In the genomic region with DNA sequence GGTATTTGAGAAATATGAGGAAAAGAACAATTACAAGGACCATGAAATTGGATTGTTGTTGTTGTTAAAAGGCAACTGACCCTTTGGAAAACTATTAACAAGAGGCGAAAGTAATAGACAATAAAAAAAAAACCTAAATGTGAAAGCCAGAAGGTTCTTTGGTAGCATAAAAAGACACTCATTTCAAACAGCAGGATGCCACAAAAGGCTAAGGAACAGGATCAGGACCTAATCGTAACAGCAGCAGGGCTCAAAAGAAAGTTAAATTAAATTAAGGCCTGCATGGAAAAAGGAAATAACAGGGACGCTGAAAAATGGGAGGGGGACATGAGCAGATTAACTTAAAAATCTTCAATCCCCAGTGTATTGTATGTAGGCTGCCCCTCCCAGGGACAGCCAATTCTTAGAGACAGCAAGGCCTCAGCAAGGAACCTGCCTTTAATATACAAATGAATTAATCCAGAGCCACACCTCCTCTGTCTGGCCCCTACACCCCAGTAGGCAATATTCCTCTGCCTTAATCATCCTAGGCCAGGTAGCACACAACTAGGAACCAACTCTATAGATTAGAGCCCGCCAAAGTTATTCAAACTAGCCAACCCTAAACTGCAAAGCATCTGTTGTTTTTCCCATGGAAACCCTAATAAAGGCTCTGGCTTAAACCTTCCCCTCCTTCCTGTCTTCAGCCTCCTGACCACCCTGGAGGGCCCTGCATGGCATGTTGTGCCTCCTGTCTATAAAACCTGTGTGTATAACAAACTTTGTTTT, we compare ENCODE assay signal across 14 cellular contexts. TPM values are rescaled to one million over a fixed set of nuclear protein-coding genes. Genes with fewer than 3 reads are reported as not detected.
DNase-seq lines count a peak whose midpoint lies in the region; ATAC-seq and TF ChIP-seq lines count a peak whose summit lies in the region.
"Had no signal": no experiment of that assay in that cellular context is flagged by ENCODE, and none has a peak within 500 bp of the region (broad histone marks: within the 10 kb centered on the region; RNA-seq: fewer than 3 reads in every experiment).

No MANE protein-coding gene starts in this region.

- H2BK15ac ChIP-seq in H9 (ENCODE audit: low read depth, low read length) (no peak overlapping the region), mesendoderm (replicated peaks; ENCODE audit: low read depth) (no peak overlapping the region)

- H3K27me3 Mint-ChIP-seq in H9 (ENCODE audit: low read depth), result no peaks in the 10 kb centered on the region
- H3K27me3 Mint-ChIP-seq: CD8-positive, alpha-beta memory T cell had no signal

- H4K20me1 ChIP-seq in H9 (ENCODE audit: control insufficient read depth, insufficient read depth, insufficient read length), result no peaks in the 10 kb centered on the region

- H3K36me3 Mint-ChIP-seq in H9 (ENCODE audit: insufficient read depth in 1 of 3, low read depth in 3 of 3), result peaks cover 4 to 22% (median 17%) of the 10 kb centered on the region in 3 experiments; a peak in 5 of 7 replicates

- no peaks in the 10 kb centered on the region for H3K27me3 ChIP-seq in H9 (ENCODE audit: insufficient read depth, low read length)
- no peaks in the 10 kb centered on the region for H3K27me3 ChIP-seq in ectodermal cell (ENCODE audit: control insufficient read depth, insufficient read depth, low read length, poor library complexity, severe bottlenecking)
- H3K27me3 ChIP-seq in mesendoderm (ENCODE audit: insufficient read depth, low read length, poor library complexity), result no peaks in the 10 kb centered on the region

- H2AK5ac ChIP-seq in H9 (ENCODE audit: insufficient read length, low read length) (no peak overlapping the region), mesendoderm (ENCODE audit: low read length) (peak overlapping the region; percentile 18)

- no peak overlapping the region for H3K18ac ChIP-seq in H9 (ENCODE audit: insufficient read length, low read depth, low read length)
- H3K18ac ChIP-seq in mesendoderm (ENCODE audit: low read length), result no peak overlapping the region

- H4K8ac ChIP-seq in H9 (replicated peaks; ENCODE audit: insufficient read length, low read depth, low read length), result no peak overlapping the region
- H4K8ac ChIP-seq in mesendoderm (ENCODE audit: low read depth, low read length), result no peak overlapping the region

- no peak overlapping the region for H2BK12ac ChIP-seq in H9 (ENCODE audit: insufficient read length, low read depth, low read length)

- H2BK120ac ChIP-seq in H9 (ENCODE audit: low read depth, low read length, poor library complexity, severe bottlenecking) (no peak overlapping the region), mesendoderm (ENCODE audit: low read depth, low read length) (no peak overlapping the region)

- no peak overlapping the region for H2BK20ac ChIP-seq in H9 (ENCODE audit: low read depth, low read length, poor library complexity, severe bottlenecking)

- H3K36me3 ChIP-seq in ectodermal cell (ENCODE audit: control insufficient read depth, insufficient read depth, low read length), result peaks cover 6% of the 10 kb centered on the region
- H3K36me3 ChIP-seq in mesendoderm (ENCODE audit: control insufficient read depth, insufficient read depth, low read length), result no peaks in the 10 kb centered on the region

- H3K4me3 ChIP-seq in ectodermal cell (ENCODE audit: insufficient read depth, low read depth, low read length) (no peak overlapping the region), mesendoderm (ENCODE audit: low read length) (no peak overlapping the region)

- no peak overlapping the region for H3K23ac ChIP-seq in H9 (ENCODE audit: insufficient read length, low read depth, low read length)
- no peak overlapping the region for H3K23ac ChIP-seq in mesendoderm (ENCODE audit: low read length)

- DNase-seq in D341Med (ENCODE audit: low spot score) (peak; percentile 42), H9 (peak; percentile 33), mesendoderm (peak; percentile 70), epidermal melanocyte (ENCODE audit: insufficient read length, low spot score) (no peak), C1 segment of cervical spinal cord (lab: John Stamatoyannopoulos, UW) (no peak), AML-193 (lab: John Stamatoyannopoulos, UW) (no peak)
- DNase-seq: CD8-positive, alpha-beta memory T cell; EL; HFFc6; Kasumi-1; NCI-H187 treated with DMSO at 0.1 percent for 48 hours; SIG-M5 had no signal

- no peaks in the 10 kb centered on the region for H3K23me2 ChIP-seq in H9 (ENCODE audit: insufficient read length, low read depth, low read length, poor library complexity, severe bottlenecking)

- H3K79me1 ChIP-seq in H9 (ENCODE audit: insufficient read depth, low read depth, low read length, poor library complexity, severe bottlenecking), result peaks cover 6% of the 10 kb centered on the region
- H3K79me1 ChIP-seq in mesendoderm (ENCODE audit: low read length), result peaks cover 7% of the 10 kb centered on the region

- H3K9ac ChIP-seq in H9 (ENCODE audit: extremely low read depth, insufficient read length, low read length) (no peak overlapping the region), mesendoderm (ENCODE audit: low read length) (peak overlapping the region; percentile 20)

- peak overlapping the region; percentile 19 for H3K4me2 ChIP-seq in H9 (ENCODE audit: insufficient read depth, insufficient read length, low read length)
- H3K4me2 ChIP-seq in mesendoderm (ENCODE audit: low read length), result no peak overlapping the region

- peaks cover 7% of the 10 kb centered on the region for H3K4me1 ChIP-seq in H9 (ENCODE audit: insufficient read depth, low read length)
- H3K4me1 ChIP-seq in ectodermal cell (ENCODE audit: control insufficient read depth, insufficient read depth, low read length), result peaks cover 9% of the 10 kb centered on the region
- H3K4me1 ChIP-seq in mesendoderm (ENCODE audit: control insufficient read depth, low read depth, low read length), result peaks cover 20% of the 10 kb centered on the region

- no peak overlapping the region for H3K14ac ChIP-seq in H9 (ENCODE audit: insufficient read depth, low read length)

- H3K4me1 Mint-ChIP-seq in H9, result peaks cover 58 to 71% of the 10 kb centered on the region in 2 experiments

- peak overlapping the region; percentile 20 for H3K27ac ChIP-seq in H9 (ENCODE audit: insufficient read length, low read depth, low read length)
- peak overlapping the region; percentile 4 for H3K27ac ChIP-seq in ectodermal cell (ENCODE audit: insufficient read depth, low read depth, low read length, poor library complexity, severe bottlenecking)
- peak overlapping the region; percentile 63 for H3K27ac ChIP-seq in mesendoderm (ENCODE audit: low read depth, low read length)

- H2AFZ ChIP-seq in H9 (ENCODE audit: low read length), result no peak overlapping the region

- no peak for ATAC-seq in GM21786 (IDR thresholded peaks at IDR 0.05; ENCODE audit: unreplicated experiment)

- no peaks in the 10 kb centered on the region for H3K9me3 ChIP-seq in H9 (ENCODE audit: control insufficient read depth, low read depth, low read length)
- peaks cover 6% of the 10 kb centered on the region for H3K9me3 ChIP-seq in ectodermal cell (ENCODE audit: control insufficient read depth, low read length)

- peaks cover 8 to 12% of the 10 kb centered on the region in 2 experiments; a peak in 2 of 5 replicates for H3K9me3 Mint-ChIP-seq in H9

- H3K56ac ChIP-seq in H9 (ENCODE audit: insufficient read length, low read depth, low read length) (no peak overlapping the region), mesendoderm (ENCODE audit: low read length) (peak overlapping the region; percentile 71)

- H3K27ac Mint-ChIP-seq in H9, result peak overlapping the region; percentile 71 to 97 (median 78)

- whole genome bisulfite sequencing in H9 (ENCODE audit: extremely low coverage, insufficient read length, low lambda C conversion rate), result no CpG with 5 or more reads among the region's 4 CpGs
- WGBS in ectodermal cell, 2 experiments, result 18 to 23% methylated on average over 4 of the region's 4 CpGs
- WGBS in mesendoderm (ENCODE audit: extremely low coverage, insufficient coverage, low lambda C conversion rate), result no CpG with 5 or more reads among the region's 4 CpGs

- H3K4ac ChIP-seq in H9 (ENCODE audit: low read depth, low read length) (no peak overlapping the region), mesendoderm (ENCODE audit: low read depth, low read length) (no peak overlapping the region)

- TF ChIP-seq CTCF in H9 (conservative IDR thresholded peaks at IDR 0.05), result no peak

- H2BK5ac ChIP-seq in H9 (ENCODE audit: insufficient read length, low read length) (no peak overlapping the region), mesendoderm (ENCODE audit: low read length) (peak overlapping the region; percentile 83)

- peak overlapping the region in 1 of 2 experiments; percentile 25; a peak in 2 of 5 replicates for H3K4me3 Mint-ChIP-seq in H9
- H3K4me3 Mint-ChIP-seq: HFFc6 had no signal

- no peak overlapping the region for H3T11ph ChIP-seq in H9 (ENCODE audit: low read length)

- H3K79me2 ChIP-seq in H9 (ENCODE audit: insufficient read depth, low read length), result peaks cover 27% of the 10 kb centered on the region; the same call in 1 of the 2 replicates
- peaks cover 68% of the 10 kb centered on the region for H3K79me2 ChIP-seq in mesendoderm (ENCODE audit: control insufficient read depth, insufficient read depth, low read length)

- no peak overlapping the region for H4K5ac ChIP-seq in H9 (ENCODE audit: insufficient read length, low read depth, low read length)
- no peak overlapping the region for H4K5ac ChIP-seq in mesendoderm (ENCODE audit: low read length)

- no peak overlapping the region for H4K91ac ChIP-seq in H9 (ENCODE audit: insufficient read length, low read depth, low read length)

RNA-seq across cellular contexts. Expression of gene AP4S1, which starts 28.4 kb away (rescaled TPM):
- total RNA-seq in H9 (2021), result 11.3 and 13.7 TPM in 2 replicates
- 12.6 TPM for polyA plus RNA-seq in ectodermal cell (2013, experiment 1 of 4)
- 17.5 TPM for polyA plus RNA-seq in ectodermal cell (2013, experiment 2 of 4)
- polyA plus RNA-seq in ectodermal cell (2013, experiment 3 of 4), result 10.5 TPM
- polyA plus RNA-seq in ectodermal cell (2013, experiment 4 of 4), result 9.4 TPM
- polyA plus RNA-seq in mesendoderm (2013, experiment 1 of 2), result 10.3 TPM
- 9.5 TPM for polyA plus RNA-seq in mesendoderm (2013, experiment 2 of 2)

RNA-seq across cellular contexts. Expression of gene STRN3, which starts 29.1 kb away (rescaled TPM):
- 49.5 and 52.1 TPM in 2 replicates for total RNA-seq in H9 (2021)
- 48.0 TPM for polyA plus RNA-seq in ectodermal cell (2013, experiment 1 of 4)
- 51.1 TPM for polyA plus RNA-seq in ectodermal cell (2013, experiment 2 of 4)
- polyA plus RNA-seq in ectodermal cell (2013, experiment 3 of 4), result 38.1 TPM
- polyA plus RNA-seq in ectodermal cell (2013, experiment 4 of 4), result 41.2 TPM
- 31.7 TPM for polyA plus RNA-seq in mesendoderm (2013, experiment 1 of 2)
- 30.9 TPM for polyA plus RNA-seq in mesendoderm (2013, experiment 2 of 2)

Comparison
In these comparisons a context has a peak if more than half of its experiments do, and no peak if none do; other contexts are left out.
1. DNase-seq: peak in D341Med (single experiment), H9 (single experiment) and mesendoderm (single experiment); none in epidermal melanocyte (single experiment), C1 segment of cervical spinal cord (0 of 14) and AML-193 (0 of 2).
2. H3K27ac ChIP-seq: peak in every context shown above with its lines; median percentile 63 in mesendoderm; 20 in H9; 4 in ectodermal cell.